ENCODE assay signal across 1 cellular context in genomic region chr19:518292-519231, GRCh38.
TF ChIP-seq lines count a peak whose summit lies in the region.

No MANE protein-coding gene starts in this region.

TF ChIP-seq in WTC11, 78 proteins besides CTCF, POLR2A, EP300 and RAD21 (continued from another document):
- TF ChIP-seq PRDM15 (CRISPR knock-in tag; IDR thresholded peaks at IDR 0.05), result peak; percentile 38; the same call in 1 of the 2 replicates
TF ChIP-seq in WTC11: peak in this region for 13.
